25 cellular contexts compared by ENCODE assay signal in genomic region chr2:51027442-51027841, GRCh38. TPM values are rescaled to one million over a fixed set of nuclear protein-coding genes. Genes with fewer than 3 reads are reported as not detected.
"Had no signal": no experiment of that assay in that cellular context is flagged by ENCODE, and none has a peak within 500 bp of the region (broad histone marks: within the 10 kb centered on the region; RNA-seq: fewer than 3 reads in every experiment).

No MANE protein-coding gene starts in this region.

- H3K4me1 ChIP-seq: thyroid gland had no signal

- H3K27me3 ChIP-seq: ovary had no signal

- H3K27ac ChIP-seq: cardiac muscle cell, ovary, thyroid gland had no signal

- DNase-seq: activated CD4-positive, alpha-beta T cell treated with anti-CD3 and anti-CD28 coated beads, Interleukin-2, amount 10 ng/mL, durations not matched to agents 24 days and 14 days; activated CD8-positive, alpha-beta T cell treated with anti-CD3 and anti-CD28 coated beads for 36 hours; activated naive CD4-positive, alpha-beta T cell; activated naive CD8-positive, alpha-beta T cell treated with anti-CD3 and anti-CD28 coated beads for 36 hours; activated T-cell treated with anti-CD3 and anti-CD28 coated beads, Interleukin-2, amount 50 U/mL, for 1 hour; amygdala; foreskin melanocyte; glutamatergic neuron; hippocampal formation; mammary epithelial cell; midbrain; ovary; stimulated activated CD4-positive, alpha-beta T cell treated with anti-CD3 and anti-CD28 coated beads, Interleukin-4, amount 100 ng/mL, for 24 hours; stimulated activated naive B cell treated with anti-CD40 and anti-IgM and Interleukin-4, amounts not matched to agents 10 μg/mL and 1 μg/mL and 100 μg/mL, for 72 hours; thyroid gland had no signal

- H3K36me3 Mint-ChIP-seq: activated naive CD8-positive, alpha-beta T cell treated with anti-CD3 and anti-CD28 coated beads for 36 hours had no signal

- H3K4me3 Mint-ChIP-seq: activated CD4-positive, alpha-beta T cell treated with anti-CD3 and anti-CD28 coated beads, Interleukin-2, amount 10 ng/mL, durations not matched to agents 24 days and 14 days; activated CD8-positive, alpha-beta T cell treated with anti-CD3 and anti-CD28 coated beads for 36 hours; activated naive CD8-positive, alpha-beta T cell treated with anti-CD3 and anti-CD28 coated beads for 36 hours; activated T-helper 17 cell treated with anti-CD3 and anti-CD28 coated beads, Interleukin-2, amount 50 U/mL, for 72 hours; neural crest cell; stimulated activated naive B cell treated with anti-CD40 and anti-IgM and Interleukin-4, amounts not matched to agents 10 μg/mL and 1 μg/mL and 100 μg/mL, for 72 hours; T-helper 2 cell treated with Interferon-gamma antibody and Interleukin-4, amounts not matched to agents 5 μg/mL and 100 μg/mL, for 36 hours had no signal

- H3K4me1 Mint-ChIP-seq: activated CD4-positive, alpha-beta T cell treated with anti-CD3 and anti-CD28 coated beads, Interleukin-2, amount 10 ng/mL, durations not matched to agents 24 days and 14 days; activated naive CD8-positive, alpha-beta T cell treated with anti-CD3 and anti-CD28 coated beads for 36 hours; activated T-helper 17 cell treated with anti-CD3 and anti-CD28 coated beads, Interleukin-2, amount 50 U/mL, for 72 hours; stimulated activated naive B cell treated with anti-CD40 and anti-IgM and Interleukin-4, amounts not matched to agents 10 μg/mL and 1 μg/mL and 100 μg/mL, for 72 hours had no signal

- H3K27ac Mint-ChIP-seq: activated CD4-positive, alpha-beta T cell treated with anti-CD3 and anti-CD28 coated beads, Interleukin-2, amount 10 ng/mL, durations not matched to agents 24 days and 14 days; activated CD8-positive, alpha-beta T cell treated with anti-CD3 and anti-CD28 coated beads for 36 hours; activated naive CD8-positive, alpha-beta T cell treated with anti-CD3 and anti-CD28 coated beads for 36 hours; activated T-helper 17 cell treated with anti-CD3 and anti-CD28 coated beads, Interleukin-2, amount 50 U/mL, for 72 hours; stimulated activated naive B cell treated with anti-CD40 and anti-IgM and Interleukin-4, amounts not matched to agents 10 μg/mL and 1 μg/mL and 100 μg/mL, for 72 hours; T-helper 2 cell treated with Interferon-gamma antibody and Interleukin-4, amounts not matched to agents 5 μg/mL and 100 μg/mL, for 36 hours had no signal

- H3K4me3 ChIP-seq: cardiac muscle cell, ovary, smooth muscle cell, thyroid gland had no signal

- FAIRE-seq: colon, islet of Langerhans, urothelium cell line had no signal

- ATAC-seq: activated CD8-positive, alpha-beta T cell treated with anti-CD3 and anti-CD28 coated beads for 36 hours; activated T-helper 17 cell treated with anti-CD3 and anti-CD28 coated beads, Interleukin-2, amount 50 U/mL, for 72 hours; sciatic nerve; stimulated activated naive B cell treated with anti-CD40 and anti-IgM and Interleukin-4, amounts not matched to agents 10 μg/mL and 1 μg/mL and 100 μg/mL, for 72 hours had no signal

- H3K27me3 Mint-ChIP-seq: activated CD4-positive, alpha-beta T cell treated with anti-CD3 and anti-CD28 coated beads, Interleukin-2, amount 10 ng/mL, durations not matched to agents 24 days and 14 days had no signal

- H3K36me3 ChIP-seq: cardiac muscle cell, ovary, thyroid gland had no signal

- H3K9me3 ChIP-seq: ovary, thyroid gland had no signal

RNA-seq across cellular contexts. Expression of gene NRXN1, which starts 4.5 kb away (rescaled TPM):
- total RNA-seq: activated CD8-positive, alpha-beta T cell treated with anti-CD3 and anti-CD28 coated beads for 36 hours; activated naive CD8-positive, alpha-beta T cell treated with anti-CD3 and anti-CD28 coated beads for 36 hours; activated T-helper 17 cell treated with anti-CD3 and anti-CD28 coated beads, Interleukin-2, amount 50 U/mL, for 72 hours; epithelial cell of proximal tubule had no signal
- polyA plus RNA-seq: mammary epithelial cell had no signal
